In genomic region chr1:51729824-51730284, GRCh38 we compare ENCODE assay signal across 8 cellular contexts.
A peak's percentile ranks its signal among the peaks of the same experiment; 100 is the strongest.
DNase-seq lines count a peak whose midpoint lies in the region; ATAC-seq lines count a peak whose summit lies in the region.

No MANE protein-coding gene starts in this region.

- peak overlapping the region; percentile 82 for H3K27ac Mint-ChIP-seq in dendritic cell treated with granulocyte-macrophage colony-stimulating factor and Interleukin-4, amounts not matched to agents 40 ng/mL and 50 ng/mL, for 4 days

- peak overlapping the region; percentile 68 for H2BK15ac ChIP-seq in mesenchymal stem cell (ENCODE audit: low read depth, poor library complexity, severe bottlenecking)

- H3K4me2 ChIP-seq in mesenchymal stem cell (ENCODE audit: low read length, poor library complexity, severe bottlenecking): peak overlapping the region; percentile 86

- H2AK5ac ChIP-seq in mesenchymal stem cell (ENCODE audit: low read length, severe bottlenecking): no peak overlapping the region

- peak overlapping the region; percentile 87 for H3K9ac ChIP-seq in mesenchymal stem cell (ENCODE audit: low read length)

- H3K36me3 ChIP-seq in mesenchymal stem cell (ENCODE audit: control insufficient read depth in 1 of 2, insufficient read depth in 2 of 2, low read depth in 1 of 2, low read length in 2 of 2) (no peaks in the 10 kb centered on the region), aorta (ENCODE audit: control insufficient read depth in 1 of 2, insufficient read depth in 2 of 2, low read length in 1 of 2) (no peaks in the 10 kb centered on the region)

- H3K9me3 ChIP-seq in mesenchymal stem cell (ENCODE audit: control insufficient read depth, low read length) (no peaks in the 10 kb centered on the region), aorta (ENCODE audit: control insufficient read depth, low read length) (no peaks in the 10 kb centered on the region)

- H3K27ac ChIP-seq in mesenchymal stem cell (ENCODE audit: low read length, poor library complexity, severe bottlenecking) (peak overlapping the region; percentile 57), aorta (ENCODE audit: low read depth in 1 of 2, low read length in 2 of 2) (peak overlapping the region in 1 of 2 donors; percentile 58)

- no peak overlapping the region for H3K14ac ChIP-seq in mesenchymal stem cell (ENCODE audit: low read length in 2 of 2)

- peak overlapping the region; percentile 36 for H2AFZ ChIP-seq in mesenchymal stem cell (ENCODE audit: low read depth, low read length)

- peak overlapping the region; percentile 15 for H2BK5ac ChIP-seq in mesenchymal stem cell (ENCODE audit: low read depth, low read length, poor library complexity, severe bottlenecking)

- H3K4me1 ChIP-seq in mesenchymal stem cell (ENCODE audit: control insufficient read depth, insufficient read depth, low read depth, low read length): peaks cover 9% of the 10 kb centered on the region
- H3K4me1 ChIP-seq in aorta (ENCODE audit: control insufficient read depth in 1 of 2, insufficient read depth in 2 of 2, low read length in 2 of 2): peaks cover 6% of the 10 kb centered on the region in 2 donors

- H3K4me1 Mint-ChIP-seq in dendritic cell treated with granulocyte-macrophage colony-stimulating factor and Interleukin-4, amounts not matched to agents 40 ng/mL and 50 ng/mL, for 4 days (ENCODE audit: low read depth): peaks cover 37% of the 10 kb centered on the region

- H3K4ac ChIP-seq in mesenchymal stem cell (ENCODE audit: low read depth in 1 of 2, low read length in 2 of 2): peak overlapping the region in 1 of 2 experiments; percentile 7

- H2BK120ac ChIP-seq in mesenchymal stem cell (ENCODE audit: low read depth, low read length): peak overlapping the region; percentile 49

- DNase-seq in SIG-M5 treated with dmso at 0.1 percent for 504 hours (lab: John Stamatoyannopoulos, UW; ENCODE audit: unreplicated experiment) (peak; percentile 32), SIG-M5 (lab: John Stamatoyannopoulos, UW) (no peak), NCI-H69 (lab: John Stamatoyannopoulos, UW) (peak; percentile 75), mesenchymal stem cell (peak; percentile 48), aorta (peak in 1 of 2 donors; percentile 82), NCI-H128 (lab: John Stamatoyannopoulos, UW; ENCODE audit: unreplicated experiment) (no peak)

- peak overlapping the region in 1 of 2 experiments; percentile 78 for H2BK12ac ChIP-seq in mesenchymal stem cell (ENCODE audit: low read length in 2 of 2)

- H3K4me3 Mint-ChIP-seq in dendritic cell treated with granulocyte-macrophage colony-stimulating factor and Interleukin-4, amounts not matched to agents 40 ng/mL and 50 ng/mL, for 4 days: peak overlapping the region; percentile 76

- H3K4me3 ChIP-seq in mesenchymal stem cell (ENCODE audit: insufficient read depth in 1 of 2, low read depth in 1 of 2, low read length in 2 of 2): peak overlapping the region; percentile 81 to 91
- H3K4me3 ChIP-seq in aorta (ENCODE audit: low read length in 2 of 2): peak overlapping the region; percentile 82 to 89

- H3K9me3 Mint-ChIP-seq in dendritic cell treated with granulocyte-macrophage colony-stimulating factor and Interleukin-4, amounts not matched to agents 40 ng/mL and 50 ng/mL, for 4 days: no peaks in the 10 kb centered on the region

- H4K8ac ChIP-seq in mesenchymal stem cell (ENCODE audit: low read length): peak overlapping the region; percentile 71

- H3K18ac ChIP-seq in mesenchymal stem cell (ENCODE audit: low read depth in 1 of 2, low read length in 2 of 2): peak overlapping the region; percentile 37 to 81

- intact Hi-C loops in dendritic cell treated with granulocyte-macrophage colony-stimulating factor and Interleukin-4, amounts not matched to agents 40 ng/mL and 50 ng/mL, for 4 days (cut with micrococcal nuclease): no loop called here
- intact Hi-C loops in aorta (cut with DNase I): loop anchor here (5.0 to 10.0 kb wide), 3 partner anchors 33 to 105 kb away; no protein-coding TSS in a partner anchor

- no peaks in the 10 kb centered on the region for H3K27me3 ChIP-seq in mesenchymal stem cell (ENCODE audit: control insufficient read depth in 1 of 2, insufficient read depth in 1 of 2, low read length in 2 of 2)
- H3K27me3 ChIP-seq in aorta (ENCODE audit: control insufficient read depth in 1 of 2, insufficient read depth in 2 of 2, low read length in 1 of 2): no peaks in the 10 kb centered on the region

- no peak overlapping the region for H4K91ac ChIP-seq in mesenchymal stem cell (ENCODE audit: low read length)

- H3K36me3 Mint-ChIP-seq in dendritic cell treated with granulocyte-macrophage colony-stimulating factor and Interleukin-4, amounts not matched to agents 40 ng/mL and 50 ng/mL, for 4 days (ENCODE audit: low read depth): no peaks in the 10 kb centered on the region

- no peaks in the 10 kb centered on the region for H3K27me3 Mint-ChIP-seq in dendritic cell treated with granulocyte-macrophage colony-stimulating factor and Interleukin-4, amounts not matched to agents 40 ng/mL and 50 ng/mL, for 4 days

- H3K79me1 ChIP-seq in mesenchymal stem cell (replicated peaks; ENCODE audit: low read length, poor library complexity, severe bottlenecking): peaks cover 18% of the 10 kb centered on the region

- WGBS in mesenchymal stem cell: 3% methylated on average over 21 of the region's 28 CpGs
- 0 to 1% methylated on average over 23 to 28 of the region's 28 CpGs for WGBS in aorta, 2 donors

- H3K23ac ChIP-seq in mesenchymal stem cell (ENCODE audit: low read length in 2 of 2): no peak overlapping the region

- ATAC-seq in HG02588 (IDR thresholded peaks at IDR 0.05; ENCODE audit: unreplicated experiment) (peak; percentile 27), aorta (ENCODE audit: low FRiP score) (peak; percentile 58)

Comparison
In these comparisons a context has a peak if more than half of its experiments do, and no peak if none do; other contexts are left out.
1. DNase-seq: peak in SIG-M5 treated with dmso at 0.1 percent for 504 hours (single experiment), NCI-H69 (single experiment) and mesenchymal stem cell (single experiment); none in SIG-M5 (single experiment) and NCI-H128 (single experiment).